Comparison of ENCODE assay signal across 1 cellular context in the genomic region with DNA sequence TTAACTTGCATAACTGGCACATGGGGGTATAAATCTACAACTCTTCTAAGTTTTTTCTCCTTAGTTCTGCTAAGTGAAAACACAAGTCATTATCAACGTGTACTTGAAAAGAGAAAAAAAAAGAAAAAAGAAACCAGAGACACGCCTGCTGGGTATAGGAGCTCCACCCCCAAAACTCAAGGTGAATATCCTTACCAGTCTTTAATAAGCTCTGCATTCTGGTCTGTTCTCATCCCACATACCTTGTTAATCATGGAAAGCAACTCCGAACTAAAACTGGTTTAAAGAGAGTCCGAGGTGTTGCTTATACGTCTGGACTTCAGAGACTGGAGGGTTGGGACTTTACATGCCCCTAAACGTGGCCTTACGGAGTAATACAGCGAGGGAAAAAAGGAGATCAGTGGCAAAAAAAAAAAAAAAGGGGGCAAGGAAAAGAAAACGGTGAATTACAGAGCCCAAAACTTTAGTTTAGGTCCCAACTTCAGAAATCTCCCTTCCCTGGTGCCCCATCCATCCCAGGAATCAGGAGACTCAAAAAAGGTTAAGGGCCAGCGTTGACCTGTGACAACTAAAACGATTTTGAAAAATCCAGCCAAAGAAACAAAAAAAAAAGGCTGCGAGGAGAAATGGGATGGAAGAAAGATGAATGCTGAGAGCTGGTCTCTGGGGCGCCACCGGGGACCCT.
TF ChIP-seq lines count a peak whose summit lies in the region.

No MANE protein-coding gene starts in this region.

TF ChIP-seq in GM12878, 131 proteins besides CTCF, POLR2A, EP300 and RAD21:
- no peak for TF ChIP-seq ZBTB40 (IDR thresholded peaks at IDR 0.05; ENCODE audit: borderline replicate concordance)
- TF ChIP-seq RELA (IDR thresholded peaks at IDR 0.05; ENCODE audit: borderline replicate concordance, partially characterized antibody) = no peak
- 0 out of 2 replicates have a peak, but pooled peaks have one; percentile 5 for TF ChIP-seq YY1 (IDR thresholded peaks at IDR 0.05; ENCODE audit: low read depth, low read length)
- TF ChIP-seq NBN (IDR thresholded peaks at IDR 0.05) = 0 out of 2 replicates have a peak, but pooled peaks have one; percentile 27
- TF ChIP-seq BCL3 (IDR thresholded peaks at IDR 0.05; ENCODE audit: borderline replicate concordance, insufficient read depth, low read depth, low read length, poor library complexity, severe bottlenecking) = no peak
- peak; percentile 95 for TF ChIP-seq ZNF384 (IDR thresholded peaks at IDR 0.05; ENCODE audit: borderline replicate concordance, low read depth, low read length)
- TF ChIP-seq, protein P1, sequence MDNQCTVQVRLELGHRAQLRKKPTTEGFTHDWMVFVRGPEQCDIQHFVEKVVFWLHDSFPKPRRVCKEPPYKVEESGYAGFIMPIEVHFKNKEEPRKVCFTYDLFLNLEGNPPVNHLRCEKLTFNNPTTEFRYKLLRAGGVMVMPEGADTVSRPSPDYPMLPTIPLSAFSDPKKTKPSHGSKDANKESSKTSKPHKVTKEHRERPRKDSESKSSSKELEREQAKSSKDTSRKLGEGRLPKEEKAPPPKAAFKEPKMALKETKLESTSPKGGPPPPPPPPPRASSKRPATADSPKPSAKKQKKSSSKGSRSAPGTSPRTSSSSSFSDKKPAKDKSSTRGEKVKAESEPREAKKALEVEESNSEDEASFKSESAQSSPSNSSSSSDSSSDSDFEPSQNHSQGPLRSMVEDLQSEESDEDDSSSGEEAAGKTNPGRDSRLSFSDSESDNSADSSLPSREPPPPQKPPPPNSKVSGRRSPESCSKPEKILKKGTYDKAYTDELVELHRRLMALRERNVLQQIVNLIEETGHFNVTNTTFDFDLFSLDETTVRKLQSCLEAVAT (IDR thresholded peaks at IDR 0.05) = 0 out of 2 replicates have a peak, but pooled peaks have one; percentile 34
- TF ChIP-seq PML (IDR thresholded peaks at IDR 0.05; ENCODE audit: low read length) = no peak
- peak; percentile 54; the same call in 1 of the 2 replicates for TF ChIP-seq MXI1 (IDR thresholded peaks at IDR 0.05; ENCODE audit: low read depth, low read length)
- no peak for TF ChIP-seq HDGF (IDR thresholded peaks at IDR 0.05)
